1 cellular context compared by ENCODE assay signal in genomic region chr6:24774696-24775519, GRCh38.
TF ChIP-seq lines count a peak whose summit lies in the region.

GMNN (plus strand) TSS chr6:24774937; CDS start chr6:24777247, 2,310 bp downstream.

TF ChIP-seq in K562, 482 proteins besides CTCF, POLR2A, EP300 and RAD21 (continued from another document):
- TF ChIP-seq ZNF184 (CRISPR knock-in tag; IDR thresholded peaks at IDR 0.05), result no peak
- TF ChIP-seq NCOA6 (IDR thresholded peaks at IDR 0.05), result no peak
- TF ChIP-seq HIVEP1 (CRISPR knock-in tag; IDR thresholded peaks at IDR 0.05), result peak; percentile 11; the same call in 1 of the 2 replicates
- TF ChIP-seq REST (CRISPR knock-in tag; IDR thresholded peaks at IDR 0.05; ENCODE audit: low read depth), result peak; percentile 62; the same call in 1 of the 2 replicates
- no peak for TF ChIP-seq ZNF780A (CRISPR knock-in tag; IDR thresholded peaks at IDR 0.05)
- peak; percentile 63; the same call in 1 of the 2 replicates for TF ChIP-seq ZNF197 (CRISPR knock-in tag; IDR thresholded peaks at IDR 0.05; ENCODE audit: low read depth)
- TF ChIP-seq FOXO4 (CRISPR knock-in tag; IDR thresholded peaks at IDR 0.05), result no peak
- TF ChIP-seq ILF3 (IDR thresholded peaks at IDR 0.05; ENCODE audit: borderline replicate concordance), result no peak
- peak; percentile 79; the same call in 1 of the 2 replicates for TF ChIP-seq LEF1 (IDR thresholded peaks at IDR 0.05)
- no peak for TF ChIP-seq DDX20 (tag; IDR thresholded peaks at IDR 0.05; ENCODE audit: low read depth)
- TF ChIP-seq ZKSCAN3 (CRISPR knock-in tag; IDR thresholded peaks at IDR 0.05), result no peak
- no peak for TF ChIP-seq POLR3G (IDR thresholded peaks at IDR 0.05; ENCODE audit: extremely low read depth, insufficient read length, insufficient replicate concordance)
- TF ChIP-seq HDAC2 (IDR thresholded peaks at IDR 0.05), result peak; percentile 90
- no peak for TF ChIP-seq ELK1 (CRISPR knock-in tag; IDR thresholded peaks at IDR 0.05)
- no peak; the same call in 1 of the 2 replicates for TF ChIP-seq GMEB1 (CRISPR knock-in tag; IDR thresholded peaks at IDR 0.05)
- no peak for TF ChIP-seq HNRNPH1 (optimal IDR thresholded peaks at IDR 0.05; ENCODE audit: low read depth, low read length)
- no peak for TF ChIP-seq ZNF561 (CRISPR knock-in tag; conservative IDR thresholded peaks at IDR 0.05)
- TF ChIP-seq TCF15 (CRISPR knock-in tag; IDR thresholded peaks at IDR 0.05), result 0 out of 2 replicates have a peak, but pooled peaks have one; percentile 84
- peak; percentile 28 for TF ChIP-seq TARDBP (IDR thresholded peaks at IDR 0.05)
- no peak for TF ChIP-seq ZNF24 (IDR thresholded peaks at IDR 0.05)
- TF ChIP-seq THRA (IDR thresholded peaks at IDR 0.05), result no peak
- TF ChIP-seq MGA (IDR thresholded peaks at IDR 0.05), result peak; percentile 90
- TF ChIP-seq GATA2 (CRISPR knock-in tag; IDR thresholded peaks at IDR 0.05), result no peak
- TF ChIP-seq DMBX1 (CRISPR knock-in tag; IDR thresholded peaks at IDR 0.05; ENCODE audit: borderline replicate concordance), result no peak; the same call in 1 of the 2 replicates
- TF ChIP-seq HMG20A (CRISPR knock-in tag; conservative IDR thresholded peaks at IDR 0.05), result no peak
- no peak for TF ChIP-seq MTA1 (IDR thresholded peaks at IDR 0.05; ENCODE audit: borderline replicate concordance)
- peak; percentile 85 for TF ChIP-seq POLR2H (tag; IDR thresholded peaks at IDR 0.05; ENCODE audit: low read depth)
- TF ChIP-seq PPARD (CRISPR knock-in tag; IDR thresholded peaks at IDR 0.05), result no peak
- no peak for TF ChIP-seq ZNF274 (IDR thresholded peaks at IDR 0.05; ENCODE audit: borderline replicate concordance, low read depth, low read length)
- peak; percentile 46; the same call in 1 of the 2 replicates for TF ChIP-seq MYNN (IDR thresholded peaks at IDR 0.05)
- TF ChIP-seq MYNN (CRISPR knock-in tag; IDR thresholded peaks at IDR 0.05), result no peak
- TF ChIP-seq TSHZ1 (CRISPR knock-in tag; IDR thresholded peaks at IDR 0.05), result no peak
